Comparison of ENCODE assay signal across 21 cellular contexts in genomic region chr3:100407977-100408532, GRCh38. TPM values are rescaled to one million over a fixed set of nuclear protein-coding genes. Genes with fewer than 3 reads are reported as not detected.
DNase-seq lines count a peak whose midpoint lies in the region; ATAC-seq, FAIRE-seq and TF ChIP-seq lines count a peak whose summit lies in the region.
"Had no signal": no experiment of that assay in that cellular context is flagged by ENCODE, and none has a peak within 500 bp of the region (broad histone marks: within the 10 kb centered on the region; RNA-seq: fewer than 3 reads in every experiment).

No MANE protein-coding gene starts in this region.

- H3K9me3 ChIP-seq in HepG2 (ENCODE audit: low read length) (0 out of 2 replicates have a peak, but pooled peaks cover 6% of the 10 kb centered on the region), right lobe of liver (no peaks in the 10 kb centered on the region), endodermal cell (ENCODE audit: control insufficient read depth, low read length) (peaks cover 38% of the 10 kb centered on the region), neural cell (ENCODE audit: low read length) (no peaks in the 10 kb centered on the region), GM23248 (ENCODE audit: low read depth) (no peaks in the 10 kb centered on the region)
- H3K9me3 ChIP-seq: Peyer's patch had no signal

- no peak for TF ChIP-seq CTCF in HepG2 (CRISPR knock-in tag; IDR thresholded peaks at IDR 0.05)
- no peak for TF ChIP-seq CTCF in right lobe of liver (IDR thresholded peaks at IDR 0.05)
- no peak for TF ChIP-seq CTCF in endodermal cell (conservative IDR thresholded peaks at IDR 0.05)
- no peak for TF ChIP-seq CTCF in neural cell (IDR thresholded peaks at IDR 0.05; ENCODE audit: poor library complexity, severe bottlenecking)
- TF ChIP-seq CTCF in GM20000 (IDR thresholded peaks at IDR 0.05; ENCODE audit: extremely low read depth, missing control alignments): no peak

- H4K20me1 ChIP-seq in HepG2 (ENCODE audit: insufficient read depth, low read length): 0 out of 2 replicates have a peak, but pooled peaks cover 8% of the 10 kb centered on the region
- no peaks in the 10 kb centered on the region for H4K20me1 ChIP-seq in neural cell (ENCODE audit: insufficient read depth)
- no peaks in the 10 kb centered on the region for H4K20me1 ChIP-seq in GM23248 (ENCODE audit: insufficient read depth)

- TF ChIP-seq EP300 in HepG2 (IDR thresholded peaks at IDR 0.05; ENCODE audit: low read depth in 2 of 2, low read length in 2 of 2): no peak
- no peak for TF ChIP-seq EP300 in HepG2 (CRISPR knock-in tag; IDR thresholded peaks at IDR 0.05; ENCODE audit: borderline replicate concordance)
- TF ChIP-seq EP300 in neural cell (conservative IDR thresholded peaks at IDR 0.05; ENCODE audit: poor library complexity, severe bottlenecking): no peak

- H3F3A ChIP-seq in neural cell (ENCODE audit: insufficient read depth, low read length, poor library complexity, severe bottlenecking) (no peaks in the 10 kb centered on the region), GM23248 (ENCODE audit: insufficient read depth) (no peaks in the 10 kb centered on the region)

- no peak overlapping the region for H3K9ac ChIP-seq in HepG2 (ENCODE audit: insufficient read depth, low read depth, low read length)
- H3K9ac ChIP-seq in endodermal cell (ENCODE audit: extremely low read depth, low read length, poor library complexity, severe bottlenecking): no peak overlapping the region
- H3K9ac ChIP-seq in neural cell (ENCODE audit: low read length): no peak overlapping the region
- H3K9ac ChIP-seq in GM23248: no peak overlapping the region

- H3K4me3 ChIP-seq in HepG2 (replicated peaks in 1 of 3; ENCODE audit: insufficient read depth in 1 of 3, low read depth in 2 of 3, low read length in 3 of 3) (peak overlapping the region in 1 of 3 experiments; percentile 0; a peak in 1 of 6 replicates), right lobe of liver (no peak overlapping the region), endodermal cell (ENCODE audit: low read length) (peak overlapping the region; percentile 2), neural cell (ENCODE audit: low read length) (no peak overlapping the region), GM23248 (no peak overlapping the region)
- H3K4me3 ChIP-seq: Peyer's patch had no signal

- BruUV-seq in HepG2 (replicated peaks; lab: Mats Ljungman, UMichigan): no TSS peak

- ATAC-seq in HepG2: peak; percentile 45
- ATAC-seq in right lobe of liver: no peak
- no peak for ATAC-seq in T-cell (replicated peaks in 1 of 4)
- no peak for ATAC-seq in GM21528 (IDR thresholded peaks at IDR 0.05; ENCODE audit: low FRiP score, unreplicated experiment)
- ATAC-seq: Right ventricle myocardium inferior had no signal

- H2AFZ ChIP-seq in HepG2 (ENCODE audit: low read length) (no peak overlapping the region), neural cell (ENCODE audit: low read depth, low read length) (no peak overlapping the region), GM23248 (no peak overlapping the region)

- intact Hi-C loops in HepG2 (cut with micrococcal nuclease; ENCODE audit: unreplicated experiment): loop anchor here (10.0 kb wide), 1 partner anchor 333 kb away; no protein-coding TSS in a partner anchor
- intact Hi-C loops in right lobe of liver (cut with DNase I): no loop called here

- H3K9me2 ChIP-seq in neural cell (ENCODE audit: insufficient read depth, low read length): no peaks in the 10 kb centered on the region
- no peaks in the 10 kb centered on the region for H3K9me2 ChIP-seq in GM23248 (ENCODE audit: insufficient read depth)

- CTCF ChIA-PET in HepG2 (lab: Yijun Ruan, JAX; ENCODE audit: low intra/inter-chr PET ratio, low total read pairs): no interaction called here
- CTCF ChIA-PET in T-cell (lab: Charles Lee): no interaction called here

- peaks cover 68% of the 10 kb centered on the region for H3K79me2 ChIP-seq in HepG2 (ENCODE audit: insufficient read depth, low read length)
- peaks cover 19% of the 10 kb centered on the region for H3K79me2 ChIP-seq in neural cell (replicated peaks; ENCODE audit: insufficient read depth, low read length)
- peaks cover 41% of the 10 kb centered on the region for H3K79me2 ChIP-seq in GM23248 (ENCODE audit: insufficient read depth)

- POLR2A ChIA-PET in HepG2 (lab: Yijun Ruan, JAX): no interaction called here
- POLR2A ChIA-PET in T-cell (lab: Charles Lee): no interaction called here

- TF ChIP-seq RAD21 in HepG2 (CRISPR knock-in tag; IDR thresholded peaks at IDR 0.05) (no peak), neural cell (conservative IDR thresholded peaks at IDR 0.05) (no peak)

- in situ Hi-C loops in HepG2 (cut with HindIII; ENCODE audit: extremely low pct_ligation_motif_present, low pct_unique_long_range_greater_than_20kb): no loop called here
- in situ Hi-C loops in GM23248 (cut with MboI): no loop called here

- no peak overlapping the region for H3K27ac Mint-ChIP-seq in endodermal cell
- no peak overlapping the region for H3K27ac Mint-ChIP-seq in T-cell
- H3K27ac Mint-ChIP-seq: HFFc6 had no signal

- peaks cover 3% of the 10 kb centered on the region for H3K9me3 Mint-ChIP-seq in endodermal cell
- H3K9me3 Mint-ChIP-seq in T-cell: peaks cover 9 to 22% (median 14%) of the 10 kb centered on the region in 3 donors

- H3K27me3 Mint-ChIP-seq in endodermal cell (ENCODE audit: insufficient read depth): no peaks in the 10 kb centered on the region
- H3K27me3 Mint-ChIP-seq in T-cell: no peaks in the 10 kb centered on the region

- peaks cover 38% of the 10 kb centered on the region for H3K36me3 Mint-ChIP-seq in endodermal cell (ENCODE audit: low read depth)
- peaks cover 38% of the 10 kb centered on the region for H3K36me3 Mint-ChIP-seq in T-cell

- DNase-seq in HepG2 (ENCODE audit: low spot score) (no peak), right lobe of liver (no peak), endodermal cell (no peak), GM20000 (ENCODE audit: low spot score) (no peak), T-cell (no peak), GM23248 (no peak)
- DNase-seq: AML-193; GF-D8; HFFc6; IMR-90; NCI-H1092 treated with DMSO at 0.1 percent for 48 hours; NCI-H1694; NCI-H2081 treated with DMSO at 0.1 percent for 48 hours; NCI-H748 treated with DMSO at 0.1 percent for 48 hours; NK-92 treated with Interleukin-12 subunit alpha and Interleukin-12 subunit beta, amount 100 ng/mL, for 24 hours; Peyer's patch had no signal

- H3K36me3 ChIP-seq in HepG2 (replicated peaks in 1 of 2; ENCODE audit: control insufficient read depth in 1 of 2, insufficient read depth in 2 of 2, low read length in 2 of 2): no peaks in the 10 kb centered on the region; a peak in 3 of 5 replicates
- H3K36me3 ChIP-seq in right lobe of liver: no peaks in the 10 kb centered on the region
- H3K36me3 ChIP-seq in endodermal cell (ENCODE audit: control insufficient read depth, insufficient read depth, low read length): peaks cover 17% of the 10 kb centered on the region
- H3K36me3 ChIP-seq in neural cell (ENCODE audit: insufficient read depth, low read length): no peaks in the 10 kb centered on the region
- peaks cover 4% of the 10 kb centered on the region; the same call in 1 of the 2 replicates for H3K36me3 ChIP-seq in GM23248 (ENCODE audit: low read depth)
- H3K36me3 ChIP-seq: Peyer's patch had no signal

- H3K4me1 Mint-ChIP-seq in endodermal cell (peaks cover 1% of the 10 kb centered on the region), T-cell (peaks cover 17 to 28% (median 19%) of the 10 kb centered on the region in 3 donors)

- H3K4me1 ChIP-seq in HepG2 (ENCODE audit: insufficient read depth, low read length): peaks cover 72% of the 10 kb centered on the region
- H3K4me1 ChIP-seq in right lobe of liver: peaks cover 0 to 8% (median 0%) of the 10 kb centered on the region in 4 donors
- H3K4me1 ChIP-seq in endodermal cell (ENCODE audit: control insufficient read depth, insufficient read depth, low read length): no peaks in the 10 kb centered on the region
- peaks cover 12% of the 10 kb centered on the region; the same call in 1 of the 2 replicates for H3K4me1 ChIP-seq in GM23248 (ENCODE audit: insufficient read depth)

- no peaks in the 10 kb centered on the region for H3K27me3 ChIP-seq in HepG2 (ENCODE audit: control insufficient read depth in 1 of 2, insufficient read depth in 2 of 2, low read length in 2 of 2)
- H3K27me3 ChIP-seq in right lobe of liver: no peaks in the 10 kb centered on the region
- no peaks in the 10 kb centered on the region for H3K27me3 ChIP-seq in endodermal cell (ENCODE audit: control insufficient read depth, insufficient read depth, low read length, poor library complexity, severe bottlenecking)
- no peaks in the 10 kb centered on the region for H3K27me3 ChIP-seq in neural cell (ENCODE audit: insufficient read depth, low read depth, low read length)
- H3K27me3 ChIP-seq in GM23248 (replicated peaks; ENCODE audit: insufficient read depth): no peaks in the 10 kb centered on the region
- H3K27me3 ChIP-seq: Peyer's patch had no signal

- TF ChIP-seq POLR2A in HepG2 (IDR thresholded peaks at IDR 0.05; ENCODE audit: insufficient read depth in 1 of 2, low read depth in 2 of 2, low read length in 2 of 2): no peak
- TF ChIP-seq POLR2A in right lobe of liver (IDR thresholded peaks at IDR 0.05): no peak

- H3K4me2 ChIP-seq in HepG2 (ENCODE audit: low read depth, low read length) (peak overlapping the region; percentile 50), neural cell (ENCODE audit: low read length) (no peak overlapping the region), GM23248 (ENCODE audit: unreplicated experiment) (no peak overlapping the region)

- H3K27ac ChIP-seq in HepG2 (ENCODE audit: extremely low read length, insufficient read depth, low read length) (no peak overlapping the region), right lobe of liver (no peak overlapping the region), endodermal cell (ENCODE audit: low read depth, low read length) (no peak overlapping the region), neural cell (ENCODE audit: low read length) (peak overlapping the region; percentile 23), GM23248 (no peak overlapping the region)
- H3K27ac ChIP-seq: 22Rv1, C4-2B, Peyer's patch had no signal

- H3K4me3 Mint-ChIP-seq in endodermal cell (no peak overlapping the region), T-cell (no peak overlapping the region)
- H3K4me3 Mint-ChIP-seq: HFFc6 had no signal

- WGBS in HepG2 (ENCODE audit: low lambda C conversion rate): 90% methylated on average over 4 of the region's 4 CpGs
- 100% methylated on average over 1 of the region's 4 CpGs for WGBS in right lobe of liver (ENCODE audit: insufficient coverage, low coverage, low lambda C conversion rate, missing lambda C conversion rate)
- WGBS in endodermal cell (ENCODE audit: insufficient coverage in 1 of 2, insufficient read length in 1 of 2), 2 experiments: 86 to 90% methylated on average over 4 of the region's 4 CpGs
- 88 to 92% methylated on average over 4 of the region's 4 CpGs for WGBS in GM23248 (ENCODE audit: low coverage in 1 of 2, low lambda C conversion rate in 2 of 2, missing lambda C conversion rate in 2 of 2), 2 experiments

- no peak for FAIRE-seq in HepG2 (lab: Jason Lieb, UNC)

RNA-seq across cellular contexts. Expression of gene LNP1, which starts 6.7 kb away (rescaled TPM):
- 6.0 and 7.0 TPM in 2 replicates for total RNA-seq in HepG2 (2016; rRNA removed; fragmentation: Illumina TruSeq; extraction: Trizol)
- total RNA-seq in HepG2 (2016; cell fraction: cytosol; rRNA removed; fragmentation: Illumina TruSeq; extraction: Trizol; ENCODE audit: low read depth): 3.0 and 3.4 TPM in 2 replicates
- total RNA-seq in HepG2 (2016; cell fraction: insoluble cytoplasmic fraction; rRNA removed; fragmentation: Illumina TruSeq; extraction: Trizol): 6.4 and 6.6 TPM in 2 replicates
- total RNA-seq in HepG2 (2016; cell fraction: membrane; rRNA removed; fragmentation: Illumina TruSeq; extraction: Trizol): 7.4 and 9.1 TPM in 2 replicates
- 10.3 and 12.6 TPM in 2 replicates for total RNA-seq in HepG2 (2016; cell fraction: nucleus; rRNA removed; fragmentation: Illumina TruSeq; extraction: Trizol)
- polyA plus RNA-seq in HepG2 (2011; rRNA removed): 3.4 and 3.6 TPM in 2 replicates
- polyA plus RNA-seq in HepG2 (2011; cell fraction: cytosol; rRNA removed): 4.9 and 6.1 TPM in 2 replicates
- 7.0 and 8.3 TPM in 2 replicates for polyA plus RNA-seq in HepG2 (2011; cell fraction: nucleus; rRNA removed)
- polyA plus RNA-seq in HepG2 (2012): 3.7 and 5.4 TPM in 2 replicates
- polyA plus RNA-seq in HepG2 (2016; cell fraction: cytosol; fragmentation: Illumina TruSeq; extraction: Trizol; ENCODE audit: low read depth): 2.3 and 3.0 TPM in 2 replicates
- polyA plus RNA-seq in HepG2 (2016; cell fraction: insoluble cytoplasmic fraction; fragmentation: Illumina TruSeq; extraction: Trizol; ENCODE audit: low read depth): 6.5 and 7.3 TPM in 2 replicates
- 6.5 and 6.9 TPM in 2 replicates for polyA plus RNA-seq in HepG2 (2016; cell fraction: membrane; fragmentation: Illumina TruSeq; extraction: Trizol; ENCODE audit: low read depth)
- polyA plus RNA-seq in HepG2 (2016; cell fraction: nucleus; fragmentation: Illumina TruSeq; extraction: Trizol; ENCODE audit: insufficient read depth, low read depth): 4.8 and 5.0 TPM in 2 replicates
- 9.4 and 11.0 TPM in 2 replicates for polyA minus RNA-seq in HepG2 (2011; rRNA and poly(A)+ RNA removed; ENCODE audit: low replicate concordance)
- 4.6 and 6.0 TPM in 2 replicates for polyA minus RNA-seq in HepG2 (2011; cell fraction: cytosol; rRNA and poly(A)+ RNA removed)
- 49.2 and 56.0 TPM in 2 replicates for polyA minus RNA-seq in HepG2 (2011; cell fraction: nucleus; rRNA and poly(A)+ RNA removed)
- 1 to 10 TPM in 5 of 6 experiments, under 1 TPM in 1; 0.89 to 1.9 (median 1.7) TPM for total RNA-seq in right lobe of liver
- total RNA-seq in endodermal cell: 1 to 10 TPM; 4.3 to 7.9 TPM
- 9.0 TPM for polyA plus RNA-seq in endodermal cell (2013, experiment 1 of 2)
- polyA plus RNA-seq in endodermal cell (2013, experiment 2 of 2): 11.1 TPM
- polyA plus RNA-seq in neural cell: 19.2 and 19.7 TPM in 2 replicates
- 18.5 and 19.5 TPM in 2 replicates for polyA minus RNA-seq in neural cell
- total RNA-seq in T-cell: 1 to 10 TPM in 4 of 5 donors, under 1 TPM in 1; 0.88 to 1.7 (median 1.4) TPM
- 2.9 TPM in 2 replicates for total RNA-seq in GM23248 (2014; rRNA removed; shearing (Covaris generic))
- 1.2 and 1.3 TPM in 2 replicates for polyA plus RNA-seq in GM23248 (2016; fragmentation: Nextera tagmentation; extraction: Ambion mirVana)

RNA-seq across cellular contexts. Expression of gene TOMM70, which starts 7.2 kb away (rescaled TPM):
- total RNA-seq in HepG2 (2016; rRNA removed; fragmentation: Illumina TruSeq; extraction: Trizol) (77.2 and 95.2 TPM in 2 replicates), right lobe of liver (10 to 100 TPM; 30.2 to 44.9 (median 39.6) TPM), endodermal cell (10 to 100 TPM; 36.0 to 43.6 TPM), T-cell (10 to 100 TPM; 23.5 to 33.9 (median 33.6) TPM)
- 6.5 and 9.2 TPM in 2 replicates for total RNA-seq in HepG2 (2016; cell fraction: cytosol; rRNA removed; fragmentation: Illumina TruSeq; extraction: Trizol; ENCODE audit: low read depth)
- 75.3 and 96.0 TPM in 2 replicates for total RNA-seq in HepG2 (2016; cell fraction: insoluble cytoplasmic fraction; rRNA removed; fragmentation: Illumina TruSeq; extraction: Trizol)
- 31.5 and 33.7 TPM in 2 replicates for total RNA-seq in HepG2 (2016; cell fraction: membrane; rRNA removed; fragmentation: Illumina TruSeq; extraction: Trizol)
- 50.1 and 54.0 TPM in 2 replicates for total RNA-seq in HepG2 (2016; cell fraction: nucleus; rRNA removed; fragmentation: Illumina TruSeq; extraction: Trizol)
- polyA plus RNA-seq in HepG2 (2011; rRNA removed) (20.7 and 27.0 TPM in 2 replicates), neural cell (93.7 and 110 TPM in 2 replicates), GM23248 (2016; fragmentation: Nextera tagmentation; extraction: Ambion mirVana) (18.8 and 21.5 TPM in 2 replicates)
- 11.9 and 15.5 TPM in 2 replicates for polyA plus RNA-seq in HepG2 (2011; cell fraction: cytosol; rRNA removed)
- polyA plus RNA-seq in HepG2 (2011; cell fraction: nucleus; rRNA removed): 8.0 and 10.2 TPM in 2 replicates
- 30.9 and 42.1 TPM in 2 replicates for polyA plus RNA-seq in HepG2 (2012)
- polyA plus RNA-seq in HepG2 (2016; cell fraction: cytosol; fragmentation: Illumina TruSeq; extraction: Trizol; ENCODE audit: low read depth): 3.9 and 4.3 TPM in 2 replicates
- polyA plus RNA-seq in HepG2 (2016; cell fraction: insoluble cytoplasmic fraction; fragmentation: Illumina TruSeq; extraction: Trizol; ENCODE audit: low read depth): 74.4 and 75.6 TPM in 2 replicates
- 14.2 and 15.7 TPM in 2 replicates for polyA plus RNA-seq in HepG2 (2016; cell fraction: membrane; fragmentation: Illumina TruSeq; extraction: Trizol; ENCODE audit: low read depth)
- 44.0 and 46.4 TPM in 2 replicates for polyA plus RNA-seq in HepG2 (2016; cell fraction: nucleus; fragmentation: Illumina TruSeq; extraction: Trizol; ENCODE audit: insufficient read depth, low read depth)
- polyA minus RNA-seq in HepG2 (2011; rRNA and poly(A)+ RNA removed; ENCODE audit: low replicate concordance): 24.9 and 26.6 TPM in 2 replicates
- polyA minus RNA-seq in HepG2 (2011; cell fraction: cytosol; rRNA and poly(A)+ RNA removed): 41.5 and 45.5 TPM in 2 replicates
- 43.3 and 46.1 TPM in 2 replicates for polyA minus RNA-seq in HepG2 (2011; cell fraction: nucleus; rRNA and poly(A)+ RNA removed)
- polyA plus RNA-seq in endodermal cell (2013, experiment 1 of 2): 42.6 TPM
- 42.1 TPM for polyA plus RNA-seq in endodermal cell (2013, experiment 2 of 2)
- polyA minus RNA-seq in neural cell: 143 and 149 TPM in 2 replicates
- 42.2 and 50.7 TPM in 2 replicates for total RNA-seq in GM23248 (2014; rRNA removed; shearing (Covaris generic))
